In genomic region chr17:215563-216478, GRCh38 we compare ENCODE assay signal across 11 cellular contexts. TPM values are rescaled to one million over a fixed set of nuclear protein-coding genes. Genes with fewer than 3 reads are reported as not detected.
A peak's percentile ranks its signal among the peaks of the same experiment; 100 is the strongest.
DNase-seq lines count a peak whose midpoint lies in the region; ATAC-seq, FAIRE-seq and TF ChIP-seq lines count a peak whose summit lies in the region.
"Not testable (repeated sequence)": the region's sequence is repeated elsewhere in the genome, so short reads cannot be mapped to it uniquely, and the experiment has no call there.
"Had no signal": no experiment of that assay in that cellular context is flagged by ENCODE, and none has a peak within 500 bp of the region (broad histone marks: within the 10 kb centered on the region; RNA-seq: fewer than 3 reads in every experiment).

No MANE protein-coding gene starts in this region.

- not testable (repeated sequence) for H2BK20ac ChIP-seq in H9 (ENCODE audit: low read depth, low read length, poor library complexity, severe bottlenecking)

- not testable (repeated sequence) for H3K23ac ChIP-seq in H9 (ENCODE audit: insufficient read length, low read depth, low read length)

- not testable (repeated sequence) for H3K9me3 Mint-ChIP-seq in H9; stimulated activated naive B cell treated with anti-CD40 and anti-IgM and Interleukin-4, amounts not matched to agents 10 μg/mL and 1 μg/mL and 100 μg/mL, for 72 hours

- not testable (repeated sequence) for H3K9ac ChIP-seq in H9 (ENCODE audit: extremely low read depth, insufficient read length, low read length); K562 (ENCODE audit: insufficient read depth in 1 of 2, low read depth in 2 of 2, low read length in 2 of 2)
- H3K9ac ChIP-seq in OCI-LY3 (ENCODE audit: low read length) = peak overlapping the region; percentile 59; the same call in 1 of the 2 replicates

- not testable (repeated sequence) for H3K36me3 Mint-ChIP-seq in H9 (ENCODE audit: insufficient read depth in 1 of 3, low read depth in 3 of 3); stimulated activated naive B cell treated with anti-CD40 and anti-IgM and Interleukin-4, amounts not matched to agents 10 μg/mL and 1 μg/mL and 100 μg/mL, for 72 hours

- WGBS in H9 (ENCODE audit: extremely low coverage, insufficient read length, low lambda C conversion rate) = no CpG with 5 or more reads among the region's 29 CpGs
- 63% methylated on average over 9 of the region's 29 CpGs for WGBS in K562 (ENCODE audit: insufficient coverage, low coverage, missing lambda C conversion rate)
- WGBS in heart left ventricle, 4 donors = 40 to 73% (median 54%) methylated on average over 9 to 26 of the region's 29 CpGs

- not testable (repeated sequence) for H3T11ph ChIP-seq in H9 (ENCODE audit: low read length)

- H3K18ac ChIP-seq in H9 (ENCODE audit: insufficient read length, low read depth, low read length) = peak overlapping the region; percentile 18

- H2BK120ac ChIP-seq in H9 (ENCODE audit: low read depth, low read length, poor library complexity, severe bottlenecking) = not testable (repeated sequence)

- H3K4me3 ChIP-seq in OCI-LY3 (ENCODE audit: low read length) (peak overlapping the region; percentile 75), heart left ventricle (peak overlapping the region in 7 of 12 donors; percentile 17 to 85 (median 52))
- H3K4me3 ChIP-seq in K562 = not testable (repeated sequence)

- not testable (repeated sequence) for H2BK15ac ChIP-seq in H9 (ENCODE audit: low read depth, low read length)

- BruUV-seq in K562 (replicated peaks; lab: Mats Ljungman, UMichigan) = not testable (repeated sequence)

- not testable (repeated sequence) for H3K4me2 ChIP-seq in H9 (ENCODE audit: insufficient read depth, insufficient read length, low read length); K562 (ENCODE audit: insufficient read depth, low read length)
- H3K4me2 ChIP-seq in OCI-LY3 (ENCODE audit: low read length) = peak overlapping the region; percentile 82

- not testable (repeated sequence) for H3K4ac ChIP-seq in H9 (ENCODE audit: low read depth, low read length)

- not testable (repeated sequence) for H3K14ac ChIP-seq in H9 (ENCODE audit: insufficient read depth, low read length)

- POLR2A ChIA-PET in K562 (lab: Yijun Ruan, JAX) = not testable (repeated sequence)

- H3K4me1 ChIP-seq in H9 (ENCODE audit: insufficient read depth, low read length); K562 (replicated peaks in 1 of 2; ENCODE audit: control insufficient read depth in 2 of 2, insufficient read depth in 2 of 2, low read length in 2 of 2): not testable (repeated sequence)
- peaks cover 13% of the 10 kb centered on the region for H3K4me1 ChIP-seq in OCI-LY3 (ENCODE audit: low read length)
- peaks cover 0 to 14% (median 4%) of the 10 kb centered on the region in 12 donors for H3K4me1 ChIP-seq in heart left ventricle

- not testable (repeated sequence) for TF ChIP-seq CTCF in H9 (conservative IDR thresholded peaks at IDR 0.05); OCI-LY3 (IDR thresholded peaks at IDR 0.05; ENCODE audit: low read depth, low read length); K562 (IDR thresholded peaks at IDR 0.05 in 2 of 3, conservative IDR thresholded peaks at IDR 0.05 in 1 of 3; ENCODE audit: insufficient read depth in 2 of 3, low read depth in 1 of 3, low read length in 3 of 3); heart left ventricle (IDR thresholded peaks at IDR 0.05); omental fat pad (IDR thresholded peaks at IDR 0.05)

- H3K9me1 ChIP-seq in K562 (ENCODE audit: control insufficient read depth, insufficient read depth, low read length) = not testable (repeated sequence)

- not testable (repeated sequence) for H4K5ac ChIP-seq in H9 (ENCODE audit: insufficient read length, low read depth, low read length)

- DNase-seq in CD1c-positive myeloid dendritic cell (ENCODE audit: extremely low spot score) (peak; percentile 74), H9 (peak; percentile 71), K562 (ENCODE audit: extremely low read depth in 1 of 4, low spot score in 3 of 4) (peak in 2 of 4 experiments; percentile 16), heart left ventricle (peak in 2 of 5 donors; percentile 65 to 68)
- not testable (repeated sequence) for DNase-seq in left lobe of liver (ENCODE audit: low spot score); omental fat pad (ENCODE audit: low spot score); stimulated activated naive B cell treated with anti-CD40 and anti-IgM and Interleukin-4, amounts not matched to agents 10 μg/mL and 1 μg/mL and 100 μg/mL, for 72 hours

- not testable (repeated sequence) for TF ChIP-seq POLR2A in K562 (conservative IDR thresholded peaks at IDR 0.05); heart left ventricle (IDR thresholded peaks at IDR 0.05)

- H3K27me3 Mint-ChIP-seq in H9 (ENCODE audit: low read depth); stimulated activated naive B cell treated with anti-CD40 and anti-IgM and Interleukin-4, amounts not matched to agents 10 μg/mL and 1 μg/mL and 100 μg/mL, for 72 hours: not testable (repeated sequence)

- peak; percentile 54 for ATAC-seq in K562
- ATAC-seq in heart left ventricle = peak in 2 of 4 donors; percentile 73 to 81
- ATAC-seq in left lobe of liver = peak; percentile 12
- peak; percentile 50 for ATAC-seq in omental fat pad (ENCODE audit: low FRiP score)
- ATAC-seq in stimulated activated naive B cell treated with anti-CD40 and anti-IgM and Interleukin-4, amounts not matched to agents 10 μg/mL and 1 μg/mL and 100 μg/mL, for 72 hours (replicated peaks) = peak in 1 of 2 donors; percentile 55

- not testable (repeated sequence) for TF ChIP-seq RAD21 in K562 (CRISPR knock-in tag; conservative IDR thresholded peaks at IDR 0.05 in 1 of 2, IDR thresholded peaks at IDR 0.05 in 1 of 2)

- H2AFZ ChIP-seq in H9 (ENCODE audit: low read length) (peak overlapping the region; percentile 2), OCI-LY3 (ENCODE audit: low read depth, low read length) (peak overlapping the region; percentile 98), K562 (ENCODE audit: low read depth, low read length) (peak overlapping the region; percentile 94)

- H3K56ac ChIP-seq in H9 (ENCODE audit: insufficient read length, low read depth, low read length) = not testable (repeated sequence)

- H3K36me3 ChIP-seq in OCI-LY3 (replicated peaks; ENCODE audit: low read depth, low read length); K562 (ENCODE audit: control insufficient read depth, insufficient read depth, low read length): not testable (repeated sequence)
- H3K36me3 ChIP-seq in heart left ventricle = peaks cover 0 to 18% (median 0%) of the 10 kb centered on the region in 9 donors

- not testable (repeated sequence) for H3K27ac Mint-ChIP-seq in H9
- H3K27ac Mint-ChIP-seq in stimulated activated naive B cell treated with anti-CD40 and anti-IgM and Interleukin-4, amounts not matched to agents 10 μg/mL and 1 μg/mL and 100 μg/mL, for 72 hours = peak overlapping the region; percentile 75

- intact Hi-C loops in K562 (cut with micrococcal nuclease); heart left ventricle (cut with DNase I): not testable (repeated sequence)

- H4K91ac ChIP-seq in H9 (ENCODE audit: insufficient read length, low read depth, low read length) = not testable (repeated sequence)

- not testable (repeated sequence) for H2BK12ac ChIP-seq in H9 (ENCODE audit: insufficient read length, low read depth, low read length)

- not testable (repeated sequence) for H2AK5ac ChIP-seq in H9 (ENCODE audit: insufficient read length, low read length)

- not testable (repeated sequence) for H2BK5ac ChIP-seq in H9 (ENCODE audit: insufficient read length, low read length)

- H4K8ac ChIP-seq in H9 (replicated peaks; ENCODE audit: insufficient read length, low read depth, low read length) = not testable (repeated sequence)

- in situ Hi-C loops in K562 (cut with MboI) = not testable (repeated sequence)

- not testable (repeated sequence) for FAIRE-seq in K562 (lab: Jason Lieb, UNC)

- H3K27ac ChIP-seq in H9 (ENCODE audit: insufficient read length, low read depth, low read length); K562 (ENCODE audit: extremely low read depth, low read depth, low read length): not testable (repeated sequence)
- peak overlapping the region; percentile 23; the same call in 1 of the 2 replicates for H3K27ac ChIP-seq in OCI-LY3 (ENCODE audit: low read length)
- H3K27ac ChIP-seq in heart left ventricle = peak overlapping the region in 6 of 12 donors; percentile 39 to 84 (median 48)

- not testable (repeated sequence) for H3K27me3 ChIP-seq in H9 (ENCODE audit: insufficient read depth, low read length); OCI-LY3 (ENCODE audit: low read depth, low read length); K562 (ENCODE audit: control insufficient read depth in 2 of 2, insufficient read depth in 2 of 2, low read length in 2 of 2); heart left ventricle

- CTCF ChIA-PET in K562 (lab: Yijun Ruan, JAX; ENCODE audit: low intra/inter-chr PET ratio) = not testable (repeated sequence)

- TF ChIP-seq EP300 in K562 (IDR thresholded peaks at IDR 0.05; ENCODE audit: low read length) = not testable (repeated sequence)

- not testable (repeated sequence) for H4K20me1 ChIP-seq in H9 (ENCODE audit: control insufficient read depth, insufficient read depth, insufficient read length); OCI-LY3 (ENCODE audit: insufficient read depth, low read length); K562 (replicated peaks; ENCODE audit: control insufficient read depth, insufficient read depth, low read length)

- not testable (repeated sequence) for H3K79me2 ChIP-seq in H9 (ENCODE audit: insufficient read depth, low read length); OCI-LY3 (ENCODE audit: low read length); K562 (ENCODE audit: control insufficient read depth, insufficient read depth, low read length)

- not testable (repeated sequence) for H3K4me3 Mint-ChIP-seq in H9
- peak overlapping the region in 1 of 2 donors; percentile 51 for H3K4me3 Mint-ChIP-seq in stimulated activated naive B cell treated with anti-CD40 and anti-IgM and Interleukin-4, amounts not matched to agents 10 μg/mL and 1 μg/mL and 100 μg/mL, for 72 hours

- not testable (repeated sequence) for H3K23me2 ChIP-seq in H9 (ENCODE audit: insufficient read length, low read depth, low read length, poor library complexity, severe bottlenecking)

- not testable (repeated sequence) for H3K4me1 Mint-ChIP-seq in H9; stimulated activated naive B cell treated with anti-CD40 and anti-IgM and Interleukin-4, amounts not matched to agents 10 μg/mL and 1 μg/mL and 100 μg/mL, for 72 hours

- not testable (repeated sequence) for H3K79me1 ChIP-seq in H9 (ENCODE audit: insufficient read depth, low read depth, low read length, poor library complexity, severe bottlenecking)

- not testable (repeated sequence) for H3K9me3 ChIP-seq in H9 (ENCODE audit: control insufficient read depth, low read depth, low read length); OCI-LY3 (ENCODE audit: insufficient read depth, low read length); K562 (replicated peaks; ENCODE audit: control insufficient read depth, insufficient read depth, low read depth, low read length); heart left ventricle

RNA-seq across cellular contexts. Expression of gene DOC2B, which starts 34.4 kb away (rescaled TPM):
- 1.9 and 2.1 TPM in 2 replicates for total RNA-seq in H9 (2021)
- total RNA-seq in K562 (2011; cell fraction: chromatin; rRNA removed; ENCODE audit: low replicate concordance) = not detected in 2 replicates
- total RNA-seq in K562 (2011; cell fraction: nucleolus; rRNA removed) = not detected in 2 replicates
- not detected in 2 replicates for total RNA-seq in K562 (2011; cell fraction: nucleoplasm; rRNA removed)
- total RNA-seq in K562 (2014; rRNA removed) = not detected in 2 replicates
- total RNA-seq in K562 (2014; rRNA removed; fragmentation: Illumina TruSeq; extraction: Trizol) = not detected in 2 replicates
- total RNA-seq in K562 (2015; rRNA removed; fragmentation: Illumina TruSeq; extraction: Trizol) = not detected in 2 replicates
- total RNA-seq in K562 (2021) = 0.02 TPM in 1 of 2 replicates, not detected in the other
- not detected in 2 replicates for polyA plus RNA-seq in K562 (2011; rRNA removed)
- 0.01 TPM in 1 of 2 replicates, not detected in the other for polyA plus RNA-seq in K562 (2011; cell fraction: cytosol; rRNA removed)
- not detected in 2 replicates for polyA plus RNA-seq in K562 (2011; cell fraction: nucleus; rRNA removed)
- 0.01 TPM in 1 of 2 replicates, not detected in the other for polyA plus RNA-seq in K562 (2012)
- polyA plus RNA-seq in K562 (2014; fragmentation: Illumina TruSeq; extraction: Trizol) = not detected in 2 replicates
- polyA plus RNA-seq in K562 (2014; fragmentation: Nextera tagmentation; extraction: Ambion mirVana) = not detected
- polyA plus RNA-seq in K562 (2014; rRNA removed) = not detected in 2 replicates
- polyA minus RNA-seq in K562 (2011; rRNA and poly(A)+ RNA removed) = not detected in 2 replicates
- polyA minus RNA-seq in K562 (2011; cell fraction: cytosol; rRNA and poly(A)+ RNA removed) = not detected in 2 replicates
- polyA minus RNA-seq in K562 (2011; cell fraction: nucleus; rRNA and poly(A)+ RNA removed) = not detected in 2 replicates
- 10 to 100 TPM in 2 of 9 donors, 1 to 10 TPM in 7; 1.7 to 13.0 (median 6.3) TPM for total RNA-seq in heart left ventricle
- polyA plus RNA-seq in heart left ventricle = 1 to 10 TPM; 2.4 to 5.8 TPM
- 0.68 TPM for total RNA-seq in left lobe of liver
- 10 to 100 TPM in 2 of 4 donors, 1 to 10 TPM in 2; 4.9 to 41.9 (median 19.3) TPM for total RNA-seq in omental fat pad
- total RNA-seq: HT1080, MCF 10A had no signal
- polyA plus RNA-seq: CD4-positive, alpha-beta memory T cell had no signal

Comparison
In these comparisons a context has a peak if more than half of its experiments do, and no peak if none do; other contexts are left out.
1. H2AFZ ChIP-seq: peak in every context shown above with its lines; median percentile 98 in OCI-LY3; 94 in K562; 2 in H9.